In genomic region chr2:135741395-135742306, GRCh38 we compare ENCODE assay signal across 8 cellular contexts. TPM values are rescaled to one million over a fixed set of nuclear protein-coding genes. Genes with fewer than 3 reads are reported as not detected.
DNase-seq lines count a peak whose midpoint lies in the region; ATAC-seq, FAIRE-seq and TF ChIP-seq lines count a peak whose summit lies in the region.

A gene with protein sequence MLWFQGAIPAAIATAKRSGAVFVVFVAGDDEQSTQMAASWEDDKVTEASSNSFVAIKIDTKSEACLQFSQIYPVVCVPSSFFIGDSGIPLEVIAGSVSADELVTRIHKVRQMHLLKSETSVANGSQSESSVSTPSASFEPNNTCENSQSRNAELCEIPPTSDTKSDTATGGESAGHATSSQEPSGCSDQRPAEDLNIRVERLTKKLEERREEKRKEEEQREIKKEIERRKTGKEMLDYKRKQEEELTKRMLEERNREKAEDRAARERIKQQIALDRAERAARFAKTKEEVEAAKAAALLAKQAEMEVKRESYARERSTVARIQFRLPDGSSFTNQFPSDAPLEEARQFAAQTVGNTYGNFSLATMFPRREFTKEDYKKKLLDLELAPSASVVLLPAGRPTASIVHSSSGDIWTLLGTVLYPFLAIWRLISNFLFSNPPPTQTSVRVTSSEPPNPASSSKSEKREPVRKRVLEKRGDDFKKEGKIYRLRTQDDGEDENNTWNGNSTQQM (plus strand): TSS chr2:135741855. CDS start chr2:135741930, 75 bp downstream.

- H3K27ac Mint-ChIP-seq in brain = peak within 1 kb of the TSS; percentile 92 to 100 (median 99)

- H3K36me3 ChIP-seq in gastrocnemius medialis = no peaks in the 10 kb centered on the region

- H3K4me1 Mint-ChIP-seq in brain = peaks cover 37% of the 10 kb centered on the region

- H3K27ac ChIP-seq in 22Rv1 = peak within 1 kb of the TSS; percentile 85
- peak within 1 kb of the TSS; percentile 92 to 100 (median 98) for H3K27ac ChIP-seq in gastrocnemius medialis

- H3K36me3 Mint-ChIP-seq in brain = peaks cover 27% of the 10 kb centered on the region

- H3K4me1 ChIP-seq in gastrocnemius medialis = peaks cover 30 to 38% of the 10 kb centered on the region in 2 donors

- peaks cover 9% of the 10 kb centered on the region for H3K27me3 Mint-ChIP-seq in brain

- peak; percentile 82 for ATAC-seq in GM18517 (IDR thresholded peaks at IDR 0.05; ENCODE audit: unreplicated experiment)
- ATAC-seq in HG03060 (IDR thresholded peaks at IDR 0.05; ENCODE audit: low read depth, unreplicated experiment) = peak; percentile 90
- ATAC-seq in gastrocnemius medialis = peak; percentile 86 to 92

- no peaks in the 10 kb centered on the region for H3K9me3 ChIP-seq in gastrocnemius medialis

- H3K27me3 ChIP-seq in gastrocnemius medialis = no peaks in the 10 kb centered on the region

- peak; percentile 97 for FAIRE-seq in TTC549 (lab: Jason Lieb, UNC)

- no peaks in the 10 kb centered on the region for H3K9me3 Mint-ChIP-seq in brain

- H3K4me3 ChIP-seq in gastrocnemius medialis = peak within 1 kb of the TSS; percentile 77 to 94 (median 93)

- in situ Hi-C loops in gastrocnemius medialis (cut with MboI; ENCODE audit: low sequenced_read_pairs in 4 of 4) = loop anchor here in 1 of 4 donors (10.0 kb wide), 1 partner anchor 207 kb away; the partner anchor contains the start of genes R3HDM1 and ZRANB3

- peak; percentile 94 to 96 for TF ChIP-seq POLR2A in gastrocnemius medialis (IDR thresholded peaks at IDR 0.05)

- TF ChIP-seq CTCF in 22Rv1 (IDR thresholded peaks at IDR 0.05) (peak; percentile 46), brain (conservative IDR thresholded peaks at IDR 0.05) (peak in 1 of 2 experiments; percentile 79), gastrocnemius medialis (IDR thresholded peaks at IDR 0.05 in 4 of 5, conservative IDR thresholded peaks at IDR 0.05 in 1 of 5) (peak in 3 of 5 experiments; percentile 13 to 53 (median 30))

- peak within 1 kb of the TSS; percentile 89 to 96 (median 91) for H3K4me3 Mint-ChIP-seq in brain

- DNase-seq in NCI-H2107 (lab: John Stamatoyannopoulos, UW) = peak; percentile 92
- DNase-seq in iPS DF 4.7 (ENCODE audit: extremely low read depth, low spot score) = peak; percentile 97
- DNase-seq in gastrocnemius medialis = peak; percentile 97 to 99

- intact Hi-C loops in gastrocnemius medialis (cut with DNase I; ENCODE audit: low total_unique reads) = loop anchor here (2.0 to 5.0 kb wide), 6 partner anchors 136 to 823 kb away; partner anchors contain the start of genes CCNT2, DARS1, MCM6 and R3HDM1

RNA-seq across cellular contexts. Expression of the gene that starts here (rescaled TPM):
- polyA plus RNA-seq in brain (ENCODE audit: insufficient read depth, low read depth, low replicate concordance) = 37.8 TPM
- total RNA-seq in gastrocnemius medialis = 10 to 100 TPM; 54.8 to 85.1 (median 77.0) TPM

Comparison
In these comparisons a context has a peak if more than half of its experiments do, and no peak if none do; other contexts are left out.
1. Peak in every context shown above with its lines: DNase-seq, ATAC-seq, H3K4me3 ChIP-seq and H3K27ac ChIP-seq.